In the genomic region with DNA sequence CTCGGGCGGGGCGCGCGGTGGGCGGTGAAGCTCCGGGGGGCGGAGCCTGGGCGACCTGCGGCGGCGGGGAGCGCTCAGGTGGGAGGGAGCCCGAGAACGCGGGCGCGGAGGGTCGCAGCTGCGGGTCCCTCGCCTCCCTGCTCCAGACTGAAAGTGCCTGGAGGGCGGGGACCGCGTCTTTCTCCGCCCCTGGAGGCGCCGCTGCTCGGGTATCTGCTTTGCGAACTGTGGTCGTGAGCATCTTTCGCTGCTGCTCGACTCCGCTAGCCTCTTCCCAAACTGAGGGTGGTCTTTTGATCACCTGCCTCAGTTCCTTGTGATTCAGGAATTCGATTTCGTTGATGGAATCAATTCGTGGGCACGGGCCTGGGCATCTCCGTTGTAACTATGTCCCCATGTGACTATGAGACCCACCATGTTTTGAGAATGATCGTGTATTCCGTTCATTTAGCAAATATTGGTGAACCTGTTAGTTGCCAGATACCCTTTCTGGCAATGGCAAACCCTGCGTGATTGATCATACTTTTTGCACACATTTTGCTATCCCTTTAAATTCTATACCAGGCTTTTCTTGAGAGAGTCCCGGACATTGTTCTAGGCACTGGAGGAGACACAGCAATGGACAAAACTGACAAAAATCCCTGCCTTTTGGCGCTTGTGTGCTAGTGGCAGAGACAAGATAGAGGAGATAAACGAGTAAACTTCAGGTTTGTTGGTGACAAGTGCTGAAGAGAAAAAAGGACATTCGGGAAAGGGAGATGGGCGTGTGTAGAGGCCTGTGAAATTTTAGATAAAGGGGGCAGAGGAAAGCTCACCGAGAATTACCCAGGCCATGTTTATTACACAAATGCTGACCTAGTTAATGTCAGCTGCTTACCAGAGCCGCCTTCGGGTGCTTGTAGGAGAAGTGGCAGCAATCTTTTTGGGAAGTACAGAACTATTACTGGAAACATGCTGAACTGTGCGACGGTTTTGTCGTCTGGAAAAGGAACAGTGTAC, we compare ENCODE assay signal across 8 cellular contexts. TPM values are rescaled to one million over a fixed set of nuclear protein-coding genes. Genes with fewer than 3 reads are reported as not detected.
A peak's percentile ranks its signal among the peaks of the same experiment; 100 is the strongest.
DNase-seq lines count a peak whose midpoint lies in the region; ATAC-seq and TF ChIP-seq lines count a peak whose summit lies in the region.

No MANE protein-coding gene starts in this region.

- ATAC-seq in GM18909 (IDR thresholded peaks at IDR 0.05; ENCODE audit: poor library complexity, unreplicated experiment) (peak; percentile 62), HG03139 (IDR thresholded peaks at IDR 0.05; ENCODE audit: unreplicated experiment) (peak; percentile 45)

- no peak for TF ChIP-seq CTCF in endothelial cell (IDR thresholded peaks at IDR 0.05; ENCODE audit: unreplicated experiment)

- peak overlapping the region; percentile 33 for H3K27ac Mint-ChIP-seq in endothelial cell (ENCODE audit: unreplicated experiment)

- peak overlapping the region; percentile 94 for H3K4me3 Mint-ChIP-seq in endothelial cell (ENCODE audit: unreplicated experiment)

- peak; percentile 78 for DNase-seq in AG20443 (ENCODE audit: low spot score)
- DNase-seq in NCI-H69 (lab: John Stamatoyannopoulos, UW), result peak; percentile 90
- DNase-seq in activated CD8-positive, alpha-beta memory T cell treated with anti-CD3 and anti-CD28 coated beads for 48 hours (ENCODE audit: low read depth in 2 of 3, low spot score in 2 of 3), result peak; percentile 43 to 64 (median 44)
- DNase-seq in endothelial cell (ENCODE audit: low spot score), result peak; percentile 64
- DNase-seq in midbrain (lab: John Stamatoyannopoulos, UW), result peak; percentile 50
- peak; percentile 69 to 71 for DNase-seq in stimulated activated CD8-positive, alpha-beta memory T cell treated with anti-CD3 and anti-CD28 coated beads, Interleukin-2, amount 100 ng/mL, for 48 hours (ENCODE audit: low read depth in 2 of 2)

- H3K4me1 Mint-ChIP-seq in endothelial cell (ENCODE audit: unreplicated experiment), result peaks cover 26% of the 10 kb centered on the region

- peaks cover 13% of the 10 kb centered on the region for H3K36me3 Mint-ChIP-seq in endothelial cell (ENCODE audit: low read depth, unreplicated experiment)

- H3K27me3 Mint-ChIP-seq in endothelial cell (ENCODE audit: unreplicated experiment), result peaks cover 13% of the 10 kb centered on the region

- no peaks in the 10 kb centered on the region for H3K9me3 Mint-ChIP-seq in endothelial cell (ENCODE audit: unreplicated experiment)

RNA-seq across cellular contexts. Expression of a gene that starts 0.9 kb away (rescaled TPM):
- total RNA-seq in endothelial cell (ENCODE audit: unreplicated experiment), result 31.5 TPM

RNA-seq across cellular contexts. Expression of a gene that starts 1.4 kb away (rescaled TPM):
- total RNA-seq in endothelial cell (ENCODE audit: unreplicated experiment), result 24.4 TPM

Comparison
In these comparisons a context has a peak if more than half of its experiments do, and no peak if none do; other contexts are left out.
1. Peak in every context shown above with its lines: DNase-seq and ATAC-seq.